ENCODE assay signal across 18 cellular contexts in the genomic region with DNA sequence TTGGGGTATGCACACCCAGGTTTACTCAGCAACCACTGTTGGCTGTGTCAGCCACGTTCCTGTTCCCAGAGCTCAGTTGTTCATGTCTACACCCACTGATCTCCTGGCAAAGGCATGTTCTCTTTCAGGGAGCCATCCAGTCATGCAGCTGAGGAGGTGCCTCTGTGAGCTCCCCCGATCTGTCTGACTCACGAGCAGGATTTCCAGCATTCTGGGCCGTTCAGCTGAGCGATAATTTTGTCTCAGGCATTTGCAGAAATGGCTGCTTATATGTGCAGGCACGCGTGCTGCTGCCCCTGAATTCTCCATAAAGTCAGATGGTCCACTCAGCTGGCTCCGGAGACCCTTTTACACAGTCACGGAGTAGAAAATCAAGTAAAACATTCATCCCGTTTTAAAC.
DNase-seq lines count a peak whose midpoint lies in the region; ATAC-seq and TF ChIP-seq lines count a peak whose summit lies in the region.
"Had no signal": no experiment of that assay in that cellular context is flagged by ENCODE, and none has a peak within 500 bp of the region (broad histone marks: within the 10 kb centered on the region; RNA-seq: fewer than 3 reads in every experiment).

No MANE protein-coding gene starts in this region.

- no peaks in the 10 kb centered on the region for H3K27me3 Mint-ChIP-seq in brain
- H3K27me3 Mint-ChIP-seq in activated CD8-positive, alpha-beta T cell treated with anti-CD3 and anti-CD28 coated beads, Interleukin-2, amount 10 ng/mL, durations not matched to agents 7 days and 5 days (ENCODE audit: low read depth) = peaks cover 6% of the 10 kb centered on the region

- peaks cover 0 to 4% (median 4%) of the 10 kb centered on the region in 5 experiments for H3K9me3 Mint-ChIP-seq in brain
- no peaks in the 10 kb centered on the region for H3K9me3 Mint-ChIP-seq in activated CD8-positive, alpha-beta T cell treated with anti-CD3 and anti-CD28 coated beads, Interleukin-2, amount 10 ng/mL, durations not matched to agents 7 days and 5 days (ENCODE audit: insufficient read depth)
- H3K9me3 Mint-ChIP-seq: central memory CD8-positive, alpha-beta T cell had no signal

- H3K9me2 ChIP-seq in hepatocyte (replicated peaks; ENCODE audit: insufficient read depth) = no peaks in the 10 kb centered on the region

- H3K27ac ChIP-seq in hepatocyte = no peak overlapping the region
- H3K27ac ChIP-seq: BLaER1, PC-9, upper lobe of left lung, VCaP had no signal

- H4K20me1 ChIP-seq in hepatocyte (ENCODE audit: insufficient read depth, poor library complexity, severe bottlenecking) = no peaks in the 10 kb centered on the region
- H4K20me1 ChIP-seq: BLaER1 had no signal

- H3K4me3 ChIP-seq in hepatocyte = no peak overlapping the region
- peak overlapping the region; percentile 3 for H3K4me3 ChIP-seq in retinal pigment epithelial cell (ENCODE audit: low read length)
- H3K4me3 ChIP-seq: BLaER1, lung, PC-9, upper lobe of left lung had no signal

- H3K4me3 Mint-ChIP-seq in brain = peak overlapping the region in 1 of 5 experiments; percentile 16
- H3K4me3 Mint-ChIP-seq in activated CD8-positive, alpha-beta T cell treated with anti-CD3 and anti-CD28 coated beads, Interleukin-2, amount 10 ng/mL, durations not matched to agents 7 days and 5 days = no peak overlapping the region
- H3K4me3 Mint-ChIP-seq: central memory CD8-positive, alpha-beta T cell had no signal

- peaks cover 47% of the 10 kb centered on the region for H3K4me1 Mint-ChIP-seq in brain
- H3K4me1 Mint-ChIP-seq in activated CD8-positive, alpha-beta T cell treated with anti-CD3 and anti-CD28 coated beads, Interleukin-2, amount 10 ng/mL, durations not matched to agents 7 days and 5 days (ENCODE audit: low read depth) = no peaks in the 10 kb centered on the region

- 70% methylated on average over 10 of the region's 10 CpGs for WGBS in hepatocyte (ENCODE audit: low lambda C conversion rate, missing lambda C conversion rate)

- no peaks in the 10 kb centered on the region for H3K79me2 ChIP-seq in hepatocyte

- no peak for ATAC-seq in GM19035 (IDR thresholded peaks at IDR 0.05; ENCODE audit: unreplicated experiment)
- ATAC-seq in activated CD8-positive, alpha-beta T cell treated with anti-CD3 and anti-CD28 coated beads, Interleukin-2, amount 10 ng/mL, durations not matched to agents 7 days and 5 days = no peak

- CTCF ChIA-PET in activated CD8-positive, alpha-beta T cell treated with anti-CD3 and anti-CD28 coated beads, Interleukin-2, amount 10 ng/mL, durations not matched to agents 7 days and 5 days (lab: Charles Lee) = no interaction called here

- no peak overlapping the region for H3K4me2 ChIP-seq in hepatocyte
- H3K4me2 ChIP-seq: BLaER1, PC-9 had no signal

- POLR2A ChIA-PET in activated CD8-positive, alpha-beta T cell treated with anti-CD3 and anti-CD28 coated beads, Interleukin-2, amount 10 ng/mL, durations not matched to agents 7 days and 5 days (lab: Charles Lee) = no interaction called here

- no peaks in the 10 kb centered on the region for H3K36me3 Mint-ChIP-seq in brain
- no peaks in the 10 kb centered on the region for H3K36me3 Mint-ChIP-seq in activated CD8-positive, alpha-beta T cell treated with anti-CD3 and anti-CD28 coated beads, Interleukin-2, amount 10 ng/mL, durations not matched to agents 7 days and 5 days (ENCODE audit: low read depth)

- no peak overlapping the region for H2AFZ ChIP-seq in hepatocyte
- H2AFZ ChIP-seq: PC-9 had no signal

- no peaks in the 10 kb centered on the region for H3K9me3 ChIP-seq in hepatocyte (ENCODE audit: low read depth)
- H3K9me3 ChIP-seq: upper lobe of left lung had no signal

- H3K4me1 ChIP-seq in hepatocyte (ENCODE audit: insufficient read depth) = no peaks in the 10 kb centered on the region
- H3K4me1 ChIP-seq: upper lobe of left lung had no signal

- DNase-seq in GM04504 (ENCODE audit: low read depth) (peak; percentile 24), hepatocyte (ENCODE audit: low spot score) (peak; percentile 54), retinal pigment epithelial cell (ENCODE audit: low read depth) (peak; percentile 77), mucosa of gallbladder (ENCODE audit: low spot score) (no peak), NCI-H1436 treated with DMSO at 0.1 percent for 48 hours (lab: John Stamatoyannopoulos, UW) (no peak)
- DNase-seq in activated CD8-positive, alpha-beta T cell treated with anti-CD3 and anti-CD28 coated beads, Interleukin-2, amount 10 ng/mL, durations not matched to agents 7 days and 5 days = no peak
- DNase-seq: activated naive CD4-positive, alpha-beta T cell treated with Interleukin-2 at 50 U/mL for 16 hours; DMS79 treated with DMSO at 0.1 percent for 48 hours; NCI-H524; stimulated activated CD4-positive, alpha-beta T cell treated with anti-CD3 and anti-CD28 coated beads, Interleukin-15, amount 100 ng/mL, for 24 hours; upper lobe of left lung had no signal

- peak overlapping the region in 3 of 5 experiments; percentile 56 to 78 (median 73) for H3K27ac Mint-ChIP-seq in brain
- H3K27ac Mint-ChIP-seq in activated CD8-positive, alpha-beta T cell treated with anti-CD3 and anti-CD28 coated beads, Interleukin-2, amount 10 ng/mL, durations not matched to agents 7 days and 5 days = no peak overlapping the region

- H3K27me3 ChIP-seq in hepatocyte = no peaks in the 10 kb centered on the region
- H3K27me3 ChIP-seq: BLaER1, upper lobe of left lung had no signal

- TF ChIP-seq CTCF in brain (conservative IDR thresholded peaks at IDR 0.05) (no peak), hepatocyte (IDR thresholded peaks at IDR 0.05; ENCODE audit: poor library complexity) (no peak), retinal pigment epithelial cell (conservative IDR thresholded peaks at IDR 0.05; ENCODE audit: low read depth, low read length) (no peak)

- no peaks in the 10 kb centered on the region for H3K36me3 ChIP-seq in hepatocyte (replicated peaks; ENCODE audit: insufficient read depth, low read depth)
- H3K36me3 ChIP-seq: BLaER1, upper lobe of left lung had no signal

Comparison
In these comparisons a context has a peak if more than half of its experiments do, and no peak if none do; other contexts are left out.
1. DNase-seq: peak in GM04504 (single experiment), hepatocyte (single experiment) and retinal pigment epithelial cell (single experiment); none in mucosa of gallbladder (single experiment), NCI-H1436 treated with DMSO at 0.1 percent for 48 hours (single experiment) and activated CD8-positive, alpha-beta T cell treated with anti-CD3 and anti-CD28 coated beads, Interleukin-2, amount 10 ng/mL, durations not matched to agents 7 days and 5 days (single experiment).